ENCODE assay signal across 8 cellular contexts in genomic region chr14:54488318-54488645, GRCh38. TPM values are rescaled to one million over a fixed set of nuclear protein-coding genes. Genes with fewer than 3 reads are reported as not detected.
A peak's percentile ranks its signal among the peaks of the same experiment; 100 is the strongest.
DNase-seq lines count a peak whose midpoint lies in the region; ATAC-seq, FAIRE-seq and TF ChIP-seq lines count a peak whose summit lies in the region.

No MANE protein-coding gene starts in this region.

- H3K4me3 ChIP-seq in HUES6 (ENCODE audit: low read depth, low read length) (peak overlapping the region; percentile 92), adrenal gland (peak overlapping the region; percentile 40 to 88 (median 76)), liver (ENCODE audit: low read depth in 1 of 3, low read length in 3 of 3) (peak overlapping the region; percentile 84 to 94 (median 93)), transverse colon (peak overlapping the region; percentile 85 to 100 (median 96))

- intact Hi-C loops in adrenal gland (cut with DNase I), result no loop called here
- intact Hi-C loops in transverse colon (cut with DNase I; ENCODE audit: low total_unique reads), result no loop called here

- no peaks in the 10 kb centered on the region for H3K27me3 ChIP-seq in HUES6 (ENCODE audit: control insufficient read depth, insufficient read depth, low read length)
- no peaks in the 10 kb centered on the region for H3K27me3 ChIP-seq in adrenal gland
- H3K27me3 ChIP-seq in liver (ENCODE audit: control insufficient read depth in 4 of 4, insufficient read depth in 4 of 4, low read length in 3 of 4), result no peaks in the 10 kb centered on the region
- no peaks in the 10 kb centered on the region for H3K27me3 ChIP-seq in transverse colon

- TF ChIP-seq CTCF in adrenal gland (IDR thresholded peaks at IDR 0.05) (no peak), liver (IDR thresholded peaks at IDR 0.05; ENCODE audit: low read depth, low read length, missing input control) (no peak), transverse colon (IDR thresholded peaks at IDR 0.05) (peak in 2 of 5 experiments; percentile 8 to 24)

- H3K36me3 ChIP-seq in HUES6 (ENCODE audit: control insufficient read depth, insufficient read depth, low read length), result no peaks in the 10 kb centered on the region; the same call in 1 of the 2 replicates
- H3K36me3 ChIP-seq in adrenal gland (replicated peaks in 1 of 2), result no peaks in the 10 kb centered on the region
- H3K36me3 ChIP-seq in liver (ENCODE audit: control insufficient read depth in 4 of 4, insufficient read depth in 3 of 4, low read depth in 1 of 4, low read length in 3 of 4), result no peaks in the 10 kb centered on the region
- no peaks in the 10 kb centered on the region for H3K36me3 ChIP-seq in transverse colon

- H3K9me3 ChIP-seq in HUES6 (ENCODE audit: control insufficient read depth, insufficient read depth, low read depth, low read length) (no peaks in the 10 kb centered on the region), adrenal gland (replicated peaks in 1 of 3) (no peaks in the 10 kb centered on the region), liver (ENCODE audit: control insufficient read depth in 4 of 4, low read length in 3 of 4) (no peaks in the 10 kb centered on the region), transverse colon (no peaks in the 10 kb centered on the region)

- TF ChIP-seq RAD21 in liver (IDR thresholded peaks at IDR 0.05), result no peak

- DNase-seq in GM12891 (ENCODE audit: insufficient read length, low spot score) (peak; percentile 29), adrenal gland (no peak), transverse colon (no peak), NCI-H2107 treated with DMSO at 0.1 percent for 48 hours (lab: John Stamatoyannopoulos, UW; ENCODE audit: unreplicated experiment) (no peak), retina (no peak)

- H3K27ac ChIP-seq in HUES6 (ENCODE audit: low read depth, low read length) (peak overlapping the region; percentile 91), adrenal gland (peak overlapping the region; percentile 79 to 93 (median 85)), liver (ENCODE audit: low read depth in 1 of 2, low read length in 2 of 2) (peak overlapping the region; percentile 83 to 87), transverse colon (peak overlapping the region; percentile 97 to 99 (median 98))

- WGBS in adrenal gland, 4 donors, result 0% methylated on average over 9 of the region's 9 CpGs
- under 1% methylated on average over 9 of the region's 9 CpGs for WGBS in liver
- 0 to 1% methylated on average over 7 to 9 of the region's 9 CpGs for WGBS in transverse colon (ENCODE audit: low coverage in 1 of 2), 2 donors

- H3K9ac ChIP-seq in HUES6 (ENCODE audit: low read length) (peak overlapping the region; percentile 95), liver (ENCODE audit: low read depth in 1 of 2, low read length in 2 of 2) (peak overlapping the region; percentile 41 to 75)

- in situ Hi-C loops in transverse colon (cut with MboI; ENCODE audit: low pct_ligation_motif_present in 1 of 4, low pct_unique_long_range_greater_than_20kb in 1 of 4, low sequenced_read_pairs in 3 of 4), result no loop called here

- no peak for FAIRE-seq in GM12891 (lab: Jason Lieb, UNC)

- no peak for ATAC-seq in GM18502 (IDR thresholded peaks at IDR 0.05; ENCODE audit: poor library complexity, unreplicated experiment)

- no peak for TF ChIP-seq EP300 in transverse colon (IDR thresholded peaks at IDR 0.05; ENCODE audit: low read depth)

- TF ChIP-seq POLR2A in GM12891 (IDR thresholded peaks at IDR 0.05; ENCODE audit: low read depth, low read length), result no peak
- TF ChIP-seq POLR2A in adrenal gland (IDR thresholded peaks at IDR 0.05), result no peak
- no peak for TF ChIP-seq POLR2A in transverse colon (IDR thresholded peaks at IDR 0.05)

- H3K4me1 ChIP-seq in HUES6 (ENCODE audit: control insufficient read depth, insufficient read depth, low read length), result peaks cover 30% of the 10 kb centered on the region
- peaks cover 0 to 55% of the 10 kb centered on the region in 2 donors for H3K4me1 ChIP-seq in adrenal gland (replicated peaks in 1 of 2)
- peaks cover 9 to 23% (median 21%) of the 10 kb centered on the region in 4 donors for H3K4me1 ChIP-seq in liver (ENCODE audit: control insufficient read depth in 4 of 4, insufficient read depth in 4 of 4, low read length in 3 of 4)
- peaks cover 6 to 67% (median 42%) of the 10 kb centered on the region in 4 donors for H3K4me1 ChIP-seq in transverse colon

TF ChIP-seq in GM12891, 5 proteins besides CTCF, POLR2A, EP300 and RAD21:
- TF ChIP-seq SPI1 (IDR thresholded peaks at IDR 0.05; ENCODE audit: low read depth, low read length), result no peak
- no peak for TF ChIP-seq POU2F2 (IDR thresholded peaks at IDR 0.05; ENCODE audit: low read depth, low read length)
- no peak for TF ChIP-seq POLR2AphosphoS5 (IDR thresholded peaks at IDR 0.05; ENCODE audit: low read depth, low read length)
- no peak for TF ChIP-seq TAF1 (IDR thresholded peaks at IDR 0.05; ENCODE audit: low read depth, low read length)
- no peak for TF ChIP-seq PAX5 (IDR thresholded peaks at IDR 0.05; ENCODE audit: insufficient read depth, low read length, severe bottlenecking)

TF ChIP-seq in liver, 16 proteins besides CTCF, POLR2A, EP300 and RAD21 (continues in another document):
- TF ChIP-seq TAF1 (conservative IDR thresholded peaks at IDR 0.05) (no peak), SP1 (IDR thresholded peaks at IDR 0.05) (no peak), JUND (IDR thresholded peaks at IDR 0.05) (no peak), GABPA (IDR thresholded peaks at IDR 0.05 in 1 of 2, conservative IDR thresholded peaks at IDR 0.05 in 1 of 2) (no peak), REST (IDR thresholded peaks at IDR 0.05) (no peak), ZBTB33 (IDR thresholded peaks at IDR 0.05) (no peak), YY1 (IDR thresholded peaks at IDR 0.05) (no peak), HNF4A (conservative IDR thresholded peaks at IDR 0.05) (no peak), FOXA2 (IDR thresholded peaks at IDR 0.05) (no peak), RXRA (IDR thresholded peaks at IDR 0.05) (no peak), EGR1 (IDR thresholded peaks at IDR 0.05; ENCODE audit: low read depth in 2 of 2) (no peak), HNF4G (IDR thresholded peaks at IDR 0.05) (no peak)
- TF ChIP-seq, protein P1, sequence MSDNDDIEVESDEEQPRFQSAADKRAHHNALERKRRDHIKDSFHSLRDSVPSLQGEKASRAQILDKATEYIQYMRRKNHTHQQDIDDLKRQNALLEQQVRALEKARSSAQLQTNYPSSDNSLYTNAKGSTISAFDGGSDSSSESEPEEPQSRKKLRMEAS (IDR thresholded peaks at IDR 0.05), result no peak

RNA-seq across cellular contexts. Expression of gene GMFB, which starts 0.5 kb away (rescaled TPM):
- 22.6 TPM for polyA plus RNA-seq in GM12891 (2012; ENCODE audit: low read depth, missing spikeins)
- 10 to 100 TPM; 22.0 to 54.4 (median 45.5) TPM for total RNA-seq in adrenal gland
- polyA plus RNA-seq in adrenal gland, result 10 to 100 TPM in 2 of 3 donors, 1 to 10 TPM in 1; 8.2 to 53.6 (median 21.2) TPM
- 10 to 100 TPM; 23.5 to 26.3 TPM for total RNA-seq in liver
- 10 to 100 TPM; 13.3 to 17.8 TPM for polyA plus RNA-seq in liver
- total RNA-seq in transverse colon, result 10 to 100 TPM; 19.8 to 94.5 (median 67.4) TPM

RNA-seq across cellular contexts. Expression of gene CGRRF1, which starts 21.4 kb away (rescaled TPM):
- 13.9 TPM for polyA plus RNA-seq in GM12891 (2012; ENCODE audit: low read depth, missing spikeins)
- total RNA-seq in adrenal gland (10 to 100 TPM in 7 of 8 donors, 1 to 10 TPM in 1; 9.4 to 22.9 (median 18.3) TPM), liver (1 to 10 TPM; 4.9 to 5.2 TPM), transverse colon (10 to 100 TPM in 3 of 4 donors, 1 to 10 TPM in 1; 2.6 to 46.8 (median 18.0) TPM)
- polyA plus RNA-seq in adrenal gland (10 to 100 TPM; 16.8 to 26.9 (median 23.4) TPM), liver (10 to 100 TPM in 1 of 2 donors, 1 to 10 TPM in 1; 4.6 to 11.2 TPM)

RNA-seq across cellular contexts. Expression of gene CNIH1, which starts 47.1 kb away (rescaled TPM):
- polyA plus RNA-seq in GM12891 (2012; ENCODE audit: low read depth, missing spikeins), result 68.4 TPM
- 100 to 1,000 TPM in 6 of 8 donors, 10 to 100 TPM in 2; 56.4 to 173 (median 115) TPM for total RNA-seq in adrenal gland
- 100 to 1,000 TPM in 1 of 3 donors, 10 to 100 TPM in 2; 24.5 to 328 (median 30.6) TPM for polyA plus RNA-seq in adrenal gland
- total RNA-seq in liver, result 100 to 1,000 TPM in 1 of 2 donors, 10 to 100 TPM in 1; 33.9 to 102 TPM
- polyA plus RNA-seq in liver, result 100 to 1,000 TPM; 129 to 193 TPM
- total RNA-seq in transverse colon, result 100 to 1,000 TPM in 3 of 4 donors, 10 to 100 TPM in 1; 40.8 to 184 (median 152) TPM
